Comparison of ENCODE assay signal across 8 cellular contexts in the genomic region with DNA sequence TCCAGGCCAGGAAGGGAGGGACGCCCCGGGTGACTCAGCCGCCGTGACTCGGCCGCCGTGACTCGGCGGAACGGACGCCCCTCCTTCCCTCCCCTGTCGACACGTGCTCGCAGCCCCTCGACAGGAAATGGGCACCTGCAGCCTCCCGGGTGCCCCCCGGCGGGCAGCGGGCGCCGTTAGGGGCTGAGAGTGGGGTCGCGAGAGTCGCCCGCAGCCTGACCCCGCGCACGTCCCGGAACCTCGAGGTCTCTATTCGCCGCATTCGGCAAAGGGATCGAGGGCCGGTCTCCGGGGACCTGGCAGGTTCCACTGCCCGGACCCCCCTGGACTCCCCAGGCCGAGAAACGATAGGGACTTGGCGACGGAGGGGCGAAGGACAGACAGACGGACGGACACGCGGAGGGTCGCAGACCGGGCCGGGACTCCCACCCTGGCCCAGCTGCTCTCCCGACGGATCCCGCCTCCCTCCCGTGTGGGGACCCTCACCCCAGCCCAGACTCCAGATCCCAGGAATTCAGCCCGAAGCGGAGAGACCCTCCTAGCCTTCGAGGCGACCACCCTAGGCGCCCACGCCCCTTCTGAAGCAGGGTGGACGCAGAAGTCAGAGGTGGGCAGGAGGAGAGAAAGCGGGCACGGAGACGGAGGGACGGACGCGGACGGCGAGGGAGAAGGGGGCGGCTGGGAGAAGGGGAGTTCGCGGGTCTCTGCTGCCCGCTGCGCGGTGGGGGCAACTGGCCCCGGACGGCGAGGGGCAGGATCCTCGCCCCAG. TPM values are rescaled to one million over a fixed set of nuclear protein-coding genes. Genes with fewer than 3 reads are reported as not detected.
DNase-seq lines count a peak whose midpoint lies in the region; ATAC-seq, FAIRE-seq and TF ChIP-seq lines count a peak whose summit lies in the region.

No MANE protein-coding gene starts in this region.

- H3K27ac ChIP-seq in OCI-LY1 (ENCODE audit: low read depth, low read length, poor library complexity, severe bottlenecking) = no peak overlapping the region
- peak overlapping the region; percentile 48 for H3K27ac ChIP-seq in foreskin keratinocyte
- H3K27ac ChIP-seq in pancreas = peak overlapping the region in 1 of 4 donors; percentile 34
- peak overlapping the region; percentile 69 for H3K27ac ChIP-seq in vagina

- peak overlapping the region; percentile 88 for H3K4me3 Mint-ChIP-seq in activated T-helper 17 cell treated with anti-CD3 and anti-CD28 coated beads, Interleukin-2, amount 50 U/mL, for 72 hours

- no peaks in the 10 kb centered on the region for H4K20me1 ChIP-seq in OCI-LY1 (ENCODE audit: insufficient read depth, low read length)

- no peak for TF ChIP-seq POLR2A in vagina (IDR thresholded peaks at IDR 0.05)

- no peaks in the 10 kb centered on the region for H3K9me3 Mint-ChIP-seq in activated T-helper 17 cell treated with anti-CD3 and anti-CD28 coated beads, Interleukin-2, amount 50 U/mL, for 72 hours

- FAIRE-seq in pancreas (lab: Jason Lieb, UNC) = no peak

- H3K36me3 ChIP-seq in GM06990 (ENCODE audit: control insufficient read depth, insufficient read depth, low read length) = no peaks in the 10 kb centered on the region; the same call in none of the 2 replicates
- H3K36me3 ChIP-seq in OCI-LY1 (ENCODE audit: insufficient read depth, low read length) = no peaks in the 10 kb centered on the region
- H3K36me3 ChIP-seq in pancreas = no peaks in the 10 kb centered on the region
- H3K36me3 ChIP-seq in vagina = no peaks in the 10 kb centered on the region

- no peaks in the 10 kb centered on the region for H3K27me3 Mint-ChIP-seq in activated T-helper 17 cell treated with anti-CD3 and anti-CD28 coated beads, Interleukin-2, amount 50 U/mL, for 72 hours

- intact Hi-C loops in pancreas (cut with DNase I) = no loop called here
- intact Hi-C loops in vagina (cut with DNase I) = no loop called here

- H3K9me2 ChIP-seq in OCI-LY1 (ENCODE audit: low read depth, low read length) = no peaks in the 10 kb centered on the region

- H3K9me3 ChIP-seq in OCI-LY1 (ENCODE audit: low read length) (no peaks in the 10 kb centered on the region), pancreas (no peaks in the 10 kb centered on the region), vagina (no peaks in the 10 kb centered on the region)

- H3K4me2 ChIP-seq in OCI-LY1 (ENCODE audit: low read length) = peak overlapping the region; percentile 68

- no peaks in the 10 kb centered on the region for H3F3A ChIP-seq in OCI-LY1 (ENCODE audit: insufficient read depth, low read length)

- WGBS in pancreas, 2 donors = 4 to 6% methylated on average over 52 to 78 of the region's 78 CpGs

- H3K4me3 ChIP-seq in GM06990 (replicated peaks; ENCODE audit: low read depth, low read length) = peak overlapping the region; percentile 89
- peak overlapping the region; percentile 57 for H3K4me3 ChIP-seq in OCI-LY1 (ENCODE audit: low read depth, low read length, poor library complexity, severe bottlenecking)
- peak overlapping the region; percentile 20 to 53 (median 34) for H3K4me3 ChIP-seq in pancreas
- peak overlapping the region; percentile 55 to 56 for H3K4me3 ChIP-seq in vagina

- H3K9ac ChIP-seq in OCI-LY1 (ENCODE audit: low read length) = peak overlapping the region; percentile 21; the same call in 1 of the 2 replicates

- peak; percentile 37 for ATAC-seq in activated T-helper 17 cell treated with anti-CD3 and anti-CD28 coated beads, Interleukin-2, amount 50 U/mL, for 72 hours (replicated peaks)
- ATAC-seq in foreskin keratinocyte (peak; percentile 37), pancreas (peak; percentile 25 to 58 (median 35)), HG03469 (IDR thresholded peaks at IDR 0.05; ENCODE audit: unreplicated experiment) (no peak)

- DNase-seq in GM06990 (ENCODE audit: extremely low read depth, insufficient read length) (peak; percentile 63), foreskin keratinocyte (no peak), pancreas (peak in 3 of 6 donors; percentile 61 to 78 (median 74)), vagina (ENCODE audit: extremely low spot score in 2 of 2) (no peak), NCI-H1092 treated with DMSO at 0.1 percent for 48 hours (lab: John Stamatoyannopoulos, UW) (no peak)

- H3K27me3 ChIP-seq in GM06990 (replicated peaks; ENCODE audit: control insufficient read depth, insufficient read depth, low read length) (no peaks in the 10 kb centered on the region; the same call in 1 of the 2 replicates), OCI-LY1 (ENCODE audit: insufficient read depth, low read length) (peaks cover 9% of the 10 kb centered on the region; the same call in 1 of the 2 replicates), foreskin keratinocyte (no peaks in the 10 kb centered on the region), pancreas (no peaks in the 10 kb centered on the region), vagina (no peaks in the 10 kb centered on the region)

- H3K4me1 Mint-ChIP-seq in activated T-helper 17 cell treated with anti-CD3 and anti-CD28 coated beads, Interleukin-2, amount 50 U/mL, for 72 hours = peaks cover 14% of the 10 kb centered on the region

- H3K27ac Mint-ChIP-seq in activated T-helper 17 cell treated with anti-CD3 and anti-CD28 coated beads, Interleukin-2, amount 50 U/mL, for 72 hours = peak overlapping the region; percentile 91

- H2AFZ ChIP-seq in OCI-LY1 (ENCODE audit: low read length) = no peak overlapping the region

- H3K79me2 ChIP-seq in OCI-LY1 (ENCODE audit: insufficient read depth, low read length) = no peaks in the 10 kb centered on the region

- peaks cover 19% of the 10 kb centered on the region for H3K4me1 ChIP-seq in OCI-LY1 (ENCODE audit: insufficient read depth, low read length, severe bottlenecking)
- H3K4me1 ChIP-seq in foreskin keratinocyte = peaks cover 36% of the 10 kb centered on the region
- H3K4me1 ChIP-seq in pancreas = peaks cover 0 to 8% (median 7%) of the 10 kb centered on the region in 3 donors
- H3K4me1 ChIP-seq in vagina = peaks cover 17% of the 10 kb centered on the region

- TF ChIP-seq CTCF in GM06990 (IDR thresholded peaks at IDR 0.05; ENCODE audit: insufficient read depth, low read length, poor library complexity, severe bottlenecking) = peak; percentile 21
- no peak for TF ChIP-seq CTCF in OCI-LY1 (IDR thresholded peaks at IDR 0.05; ENCODE audit: low read length)
- no peak for TF ChIP-seq CTCF in foreskin keratinocyte (conservative IDR thresholded peaks at IDR 0.05)
- no peak for TF ChIP-seq CTCF in pancreas (IDR thresholded peaks at IDR 0.05)
- peak in 1 of 3 experiments; percentile 5 for TF ChIP-seq CTCF in vagina (IDR thresholded peaks at IDR 0.05)

- H3K36me3 Mint-ChIP-seq in activated T-helper 17 cell treated with anti-CD3 and anti-CD28 coated beads, Interleukin-2, amount 50 U/mL, for 72 hours (ENCODE audit: low read depth) = peaks cover 45% of the 10 kb centered on the region

RNA-seq across cellular contexts. Expression of gene FOSL1, which starts 0.6 kb away (rescaled TPM):
- 10 to 100 TPM; 18.7 to 24.8 TPM for total RNA-seq in activated T-helper 17 cell treated with anti-CD3 and anti-CD28 coated beads, Interleukin-2, amount 50 U/mL, for 72 hours
- total RNA-seq in foreskin keratinocyte = 127 and 153 TPM in 2 replicates
- polyA plus RNA-seq in foreskin keratinocyte = 199 and 204 TPM in 2 replicates
- total RNA-seq in pancreas = 1 to 10 TPM in 1 of 6 donors, under 1 TPM in 5; 0.19 to 1.2 (median 0.45) TPM
- polyA plus RNA-seq in pancreas = 1 to 10 TPM; 2.2 to 4.3 TPM
- 20.9 TPM for total RNA-seq in vagina

RNA-seq across cellular contexts. Expression of gene CCDC85B, which starts 9.1 kb away (rescaled TPM):
- total RNA-seq in activated T-helper 17 cell treated with anti-CD3 and anti-CD28 coated beads, Interleukin-2, amount 50 U/mL, for 72 hours = 10 to 100 TPM; 21.0 to 37.2 TPM
- 25.4 and 36.9 TPM in 2 replicates for total RNA-seq in foreskin keratinocyte
- 58.9 and 62.1 TPM in 2 replicates for polyA plus RNA-seq in foreskin keratinocyte
- total RNA-seq in pancreas = 10 to 100 TPM in 3 of 6 donors, 1 to 10 TPM in 3; 7.7 to 18.9 (median 10.1) TPM
- polyA plus RNA-seq in pancreas = 10 to 100 TPM; 13.8 to 22.4 TPM
- total RNA-seq in vagina = 76.4 TPM

RNA-seq across cellular contexts. Expression of gene FIBP, which starts 11.3 kb away (rescaled TPM):
- total RNA-seq in activated T-helper 17 cell treated with anti-CD3 and anti-CD28 coated beads, Interleukin-2, amount 50 U/mL, for 72 hours = 100 to 1,000 TPM in 1 of 2 donors, 10 to 100 TPM in 1; 75.8 to 102 TPM
- total RNA-seq in foreskin keratinocyte (105 and 113 TPM in 2 replicates), pancreas (10 to 100 TPM; 18.0 to 28.5 (median 22.7) TPM), vagina (78.6 TPM)
- polyA plus RNA-seq in foreskin keratinocyte (120 and 124 TPM in 2 replicates), pancreas (10 to 100 TPM; 35.0 to 56.2 TPM)

RNA-seq across cellular contexts. Expression of gene C11orf68, which starts 19.3 kb away (rescaled TPM):
- 10 to 100 TPM; 20.9 to 30.1 TPM for total RNA-seq in activated T-helper 17 cell treated with anti-CD3 and anti-CD28 coated beads, Interleukin-2, amount 50 U/mL, for 72 hours
- total RNA-seq in foreskin keratinocyte (40.5 and 41.7 TPM in 2 replicates), pancreas (10 to 100 TPM; 10.2 to 19.4 (median 13.4) TPM), vagina (21.1 TPM)
- polyA plus RNA-seq in foreskin keratinocyte (63.3 and 69.0 TPM in 2 replicates), pancreas (10 to 100 TPM; 14.3 to 20.8 TPM)

RNA-seq across cellular contexts. Expression of gene DRAP1, which starts 19.7 kb away (rescaled TPM):
- total RNA-seq in activated T-helper 17 cell treated with anti-CD3 and anti-CD28 coated beads, Interleukin-2, amount 50 U/mL, for 72 hours = 10 to 100 TPM; 85.3 to 94.5 TPM
- total RNA-seq in foreskin keratinocyte (284 and 286 TPM in 2 replicates), pancreas (10 to 100 TPM; 20.4 to 31.7 (median 25.1) TPM), vagina (59.2 TPM)
- polyA plus RNA-seq in foreskin keratinocyte (424 and 432 TPM in 2 replicates), pancreas (10 to 100 TPM; 58.5 to 58.8 TPM)

Comparison
In these comparisons a context has a peak if more than half of its experiments do, and no peak if none do; other contexts are left out.
1. H3K4me3 ChIP-seq: peak in every context shown above with its lines; median percentile 89 in GM06990; 57 in OCI-LY1; 56 in vagina; 34 in pancreas.